Comparison of ENCODE assay signal across 8 cellular contexts in genomic region chr13:30394798-30395191, GRCh38. TPM values are rescaled to one million over a fixed set of nuclear protein-coding genes. Genes with fewer than 3 reads are reported as not detected.
DNase-seq lines count a peak whose midpoint lies in the region; ATAC-seq and TF ChIP-seq lines count a peak whose summit lies in the region.

No MANE protein-coding gene starts in this region.

- H3K36me3 ChIP-seq in SK-N-SH (replicated peaks in 1 of 2; ENCODE audit: control insufficient read depth in 1 of 2, insufficient read depth in 2 of 2, low read length in 1 of 2) = no peaks in the 10 kb centered on the region

- peak overlapping the region; percentile 69 for H3K27ac Mint-ChIP-seq in progenitor cell of endocrine pancreas

- H3K9ac ChIP-seq in SK-N-SH = peak overlapping the region; percentile 68

- peaks cover 12% of the 10 kb centered on the region for H3K27me3 Mint-ChIP-seq in progenitor cell of endocrine pancreas

- no peaks in the 10 kb centered on the region for H3K9me3 Mint-ChIP-seq in progenitor cell of endocrine pancreas (ENCODE audit: low read depth)

- H4K20me1 ChIP-seq in SK-N-SH (ENCODE audit: insufficient read depth) = no peaks in the 10 kb centered on the region

- H3K27me3 ChIP-seq in SK-N-SH (ENCODE audit: insufficient read depth) = no peaks in the 10 kb centered on the region

- no peak for TF ChIP-seq EP300 in SK-N-SH (IDR thresholded peaks at IDR 0.05; ENCODE audit: borderline replicate concordance in 1 of 2, low read depth in 1 of 2, low read length in 1 of 2)

- H3K4me1 ChIP-seq in SK-N-SH (ENCODE audit: control insufficient read depth in 1 of 2, insufficient read depth in 2 of 2, low read depth in 1 of 2, low read length in 1 of 2) = no peaks in the 10 kb centered on the region; a peak in 1 of 4 replicates

- H3K4me3 ChIP-seq in SK-N-SH (ENCODE audit: low read depth in 2 of 2, low read length in 1 of 2) (peak overlapping the region; percentile 50 to 60), fibroblast of pulmonary artery (replicated peaks; ENCODE audit: low read depth, low read length) (peak overlapping the region; percentile 58)

- no peaks in the 10 kb centered on the region for H3K79me2 ChIP-seq in SK-N-SH (ENCODE audit: insufficient read depth)

- H3K27ac ChIP-seq in SK-N-SH (ENCODE audit: low read depth in 2 of 2, low read length in 1 of 2) = peak overlapping the region; percentile 62 to 79

- no peaks in the 10 kb centered on the region for H3K36me3 Mint-ChIP-seq in progenitor cell of endocrine pancreas (ENCODE audit: insufficient read depth)

- POLR2A ChIA-PET in SK-N-SH (lab: Yijun Ruan, JAX) = no interaction called here

- no peaks in the 10 kb centered on the region for H3K9me2 ChIP-seq in SK-N-SH

- peak; percentile 72 for ATAC-seq in HG02973 (IDR thresholded peaks at IDR 0.05; ENCODE audit: unreplicated experiment)

- no peaks in the 10 kb centered on the region for H3K9me3 ChIP-seq in SK-N-SH

- WGBS in SK-N-SH (ENCODE audit: low lambda C conversion rate) = 6% methylated on average over 6 of the region's 6 CpGs

- peak overlapping the region; percentile 98 for H2AFZ ChIP-seq in SK-N-SH (ENCODE audit: low read depth)

- no peaks in the 10 kb centered on the region for H3F3A ChIP-seq in SK-N-SH (replicated peaks; ENCODE audit: insufficient read depth)

- DNase-seq in SIG-M5 treated with dmso at 0.1 percent for 504 hours (lab: John Stamatoyannopoulos, UW; ENCODE audit: unreplicated experiment) (peak; percentile 49), SIG-M5 (lab: John Stamatoyannopoulos, UW) (no peak), SK-N-SH (no peak), fibroblast of pulmonary artery (ENCODE audit: low read depth) (no peak), progenitor cell of endocrine pancreas (ENCODE audit: low spot score, unreplicated experiment) (no peak), HCEC 1CT (no peak), NCI-H2029 treated with DMSO at 0.1 percent for 48 hours (lab: John Stamatoyannopoulos, UW) (no peak)

- CTCF ChIA-PET in SK-N-SH (lab: Yijun Ruan, JAX) = interaction anchor here (1.1 kb wide), 1 partner anchor 11 kb away, joined by 4 read pairs; no protein-coding TSS in a partner anchor

- TF ChIP-seq CTCF in SK-N-SH (IDR thresholded peaks at IDR 0.05) = no peak
- TF ChIP-seq CTCF in fibroblast of pulmonary artery (IDR thresholded peaks at IDR 0.05; ENCODE audit: low read length, missing control alignments) = no peak
- TF ChIP-seq CTCF in progenitor cell of endocrine pancreas (IDR thresholded peaks at IDR 0.05; ENCODE audit: unreplicated experiment) = peak; percentile 12

- no peak for TF ChIP-seq RAD21 in SK-N-SH (IDR thresholded peaks at IDR 0.05; ENCODE audit: low read length)

- peaks cover 12% of the 10 kb centered on the region for H3K4me1 Mint-ChIP-seq in progenitor cell of endocrine pancreas (ENCODE audit: low read depth)

- peak overlapping the region; percentile 77 for H3K4me3 Mint-ChIP-seq in progenitor cell of endocrine pancreas (ENCODE audit: low read depth)

- H3K4me2 ChIP-seq in SK-N-SH = peak overlapping the region; percentile 90

TF ChIP-seq in SK-N-SH, 30 proteins besides CTCF, POLR2A, EP300 and RAD21:
- TF ChIP-seq FOXM1 (IDR thresholded peaks at IDR 0.05; ENCODE audit: low read depth) = no peak
- TF ChIP-seq SIN3A (IDR thresholded peaks at IDR 0.05; ENCODE audit: borderline replicate concordance, low read depth, low read length) = no peak
- TF ChIP-seq FOXJ3 (CRISPR knock-in tag; IDR thresholded peaks at IDR 0.05) = no peak
- TF ChIP-seq RFX5 (IDR thresholded peaks at IDR 0.05; ENCODE audit: low read length) = no peak
- no peak for TF ChIP-seq CHD2 (IDR thresholded peaks at IDR 0.05; ENCODE audit: low read length, partially characterized antibody)
- no peak for TF ChIP-seq IRF3 (IDR thresholded peaks at IDR 0.05; ENCODE audit: low read depth, low read length)
- no peak for TF ChIP-seq NRF1 (IDR thresholded peaks at IDR 0.05; ENCODE audit: low read depth, low read length)
- TF ChIP-seq PBX3 (IDR thresholded peaks at IDR 0.05) = no peak
- TF ChIP-seq TAF1 (IDR thresholded peaks at IDR 0.05; ENCODE audit: borderline replicate concordance, low read depth, low read length) = no peak
- no peak for TF ChIP-seq SMC3 (IDR thresholded peaks at IDR 0.05; ENCODE audit: low read depth, low read length)
- no peak for TF ChIP-seq MAX (IDR thresholded peaks at IDR 0.05; ENCODE audit: low read depth)
- TF ChIP-seq NFIC (IDR thresholded peaks at IDR 0.05; ENCODE audit: borderline replicate concordance) = no peak
- no peak for TF ChIP-seq REST (IDR thresholded peaks at IDR 0.05; ENCODE audit: low read depth, low read length)
- no peak for TF ChIP-seq ZBTB33 (IDR thresholded peaks at IDR 0.05; ENCODE audit: borderline replicate concordance, low read depth)
- no peak for TF ChIP-seq FOSL2 (IDR thresholded peaks at IDR 0.05; ENCODE audit: borderline replicate concordance, low read depth)
- no peak for TF ChIP-seq MXI1 (IDR thresholded peaks at IDR 0.05; ENCODE audit: low read depth, low read length)
- TF ChIP-seq GATA2 (CRISPR knock-in tag; IDR thresholded peaks at IDR 0.05) = no peak

RNA-seq across cellular contexts. Expression of gene UBE2L5, which starts 27.5 kb away (rescaled TPM):
- 0.02 and 0.15 TPM in 2 replicates for polyA plus RNA-seq in SK-N-SH (2012; rRNA removed)
- polyA plus RNA-seq in SK-N-SH (2012; cell fraction: cytosol; rRNA removed) = 0.10 and 0.15 TPM in 2 replicates
- polyA plus RNA-seq in SK-N-SH (2012; cell fraction: nucleus; rRNA removed) = 0.18 and 0.33 TPM in 2 replicates
- total RNA-seq in progenitor cell of endocrine pancreas = not detected in 2 replicates
